In genomic region chr4:79877511-79877910, GRCh38 we compare ENCODE assay signal across 34 cellular contexts.
"Had no signal": no experiment of that assay in that cellular context is flagged by ENCODE, and none has a peak within 500 bp of the region (broad histone marks: within the 10 kb centered on the region; RNA-seq: fewer than 3 reads in every experiment).

No MANE protein-coding gene starts in this region.

- H3K4me2 ChIP-seq: KMS-11 had no signal

- H3K27me3 ChIP-seq: MG63 had no signal

- H3K9ac ChIP-seq: KMS-11 had no signal

- H3K9me3 ChIP-seq: MG63 had no signal

- DNase-seq: Karpas-422, Kasumi-1, MG63, MM.1S, MV-4-11, NCI-H1048, NCI-H1092, NCI-H1092 treated with DMSO at 0.1 percent for 48 hours, NCI-H1105, NCI-H1105 treated with DMSO at 0.1 percent for 48 hours, NCI-H1417, NCI-H1417 treated with DMSO at 0.1 percent for 48 hours, NCI-H1436, NCI-H1436 treated with DMSO at 0.1 percent for 48 hours, NCI-H146, NCI-H1694, NCI-H1694 treated with DMSO at 0.1 percent for 48 hours, NCI-H187, NCI-H187 treated with DMSO at 0.1 percent for 48 hours, NCI-H1930, NCI-H2029, NCI-H2029 treated with DMSO at 0.1 percent for 48 hours, NCI-H2081, NCI-H2081 treated with DMSO at 0.1 percent for 48 hours, NCI-H2107, NCI-H2171, NCI-H2171 treated with DMSO at 0.1 percent for 48 hours, NCI-H2227 treated with DMSO at 0.1 percent for 48 hours, NCI-H226, NCI-H345, NCI-H446, NCI-H446 treated with DMSO at 0.1 percent for 48 hours, NCI-H510A had no signal

- H3K27ac ChIP-seq: KMS-11 had no signal

- H3K36me3 ChIP-seq: MG63 had no signal

- H3K4me3 ChIP-seq: MG63 had no signal
